Comparison of ENCODE assay signal across 9 cellular contexts in genomic region chr12:123106640-123107359, GRCh38. TPM values are rescaled to one million over a fixed set of nuclear protein-coding genes. Genes with fewer than 3 reads are reported as not detected.
DNase-seq lines count a peak whose midpoint lies in the region; ATAC-seq, FAIRE-seq and TF ChIP-seq lines count a peak whose summit lies in the region.
"Had no signal": no experiment of that assay in that cellular context is flagged by ENCODE, and none has a peak within 500 bp of the region (broad histone marks: within the 10 kb centered on the region; RNA-seq: fewer than 3 reads in every experiment).

No MANE protein-coding gene starts in this region.

- peak; percentile 36 for DNase-seq in activated CD4-positive, alpha-beta T cell treated with anti-CD3 and anti-CD28 coated beads for 1 hour
- DNase-seq in H1 (ENCODE audit: low read depth in 1 of 2, low spot score in 2 of 2) = no peak
- DNase-seq in stimulated activated CD4-positive, alpha-beta T cell treated with anti-CD3 and anti-CD28 coated beads, TNF-alpha, amount 100 ng/mL, for 24 hours (ENCODE audit: low read depth in 3 of 3) = peak in 2 of 3 experiments; percentile 18 to 62
- DNase-seq in middle frontal gyrus (ENCODE audit: extremely low spot score, low spot score) = no peak
- no peak for DNase-seq in NAMALWA (ENCODE audit: low spot score)

- H3K79me1 ChIP-seq in H1 (ENCODE audit: low read depth, low read length) = no peaks in the 10 kb centered on the region

- H3K14ac ChIP-seq in H1 (ENCODE audit: insufficient read length) = no peak overlapping the region

- H2BK120ac ChIP-seq in H1 (replicated peaks; ENCODE audit: low read depth, low read length) = peak overlapping the region; percentile 38

- peak overlapping the region; percentile 71 for H4K91ac ChIP-seq in H1 (replicated peaks; ENCODE audit: insufficient read length, low read length)

- H2BK12ac ChIP-seq in H1 (ENCODE audit: low read depth, low read length) = peak overlapping the region; percentile 94; the same call in 1 of the 2 replicates

- no peak overlapping the region for H2AK5ac ChIP-seq in H1 (ENCODE audit: low read depth, low read length)

- peaks cover 9 to 23% (median 17%) of the 10 kb centered on the region in 4 experiments for H3K4me1 ChIP-seq in H1 (replicated peaks in 1 of 4; ENCODE audit: control insufficient read depth in 3 of 4, insufficient read depth in 4 of 4, low read length in 3 of 4)

- H3K27ac Mint-ChIP-seq in IgD-negative memory B cell = peak overlapping the region; percentile 59 to 89 (median 86)

- H4K20me1 ChIP-seq in H1 (replicated peaks in 1 of 2; ENCODE audit: control insufficient read depth in 1 of 2, insufficient read depth in 2 of 2, low read length in 2 of 2) = no peaks in the 10 kb centered on the region

- no peak overlapping the region for H3K4me3 ChIP-seq in H1 (ENCODE audit: extremely low read depth in 1 of 4, insufficient read depth in 2 of 4, low read depth in 3 of 4, low read length in 4 of 4)

- no peak overlapping the region for H4K5ac ChIP-seq in H1 (ENCODE audit: insufficient read length, low read depth, low read length)

- H3K23me2 ChIP-seq in H1 (ENCODE audit: low read depth, low read length) = no peaks in the 10 kb centered on the region

- H3K9me3 Mint-ChIP-seq in IgD-negative memory B cell = no peaks in the 10 kb centered on the region

- WGBS in H1 (ENCODE audit: extremely low coverage in 1 of 2, insufficient coverage in 1 of 2, insufficient read length in 1 of 2, insufficient replicate concordance in 2 of 2, low coverage in 1 of 2, low lambda C conversion rate in 2 of 2, missing lambda C conversion rate in 1 of 2), 2 experiments = 78% methylated on average over 9 of the region's 9 CpGs; no CpG with 5 or more reads in 1 of the 2 experiments

- H3K23ac ChIP-seq in H1 (ENCODE audit: insufficient read length) = no peak overlapping the region

- peak overlapping the region; percentile 83 for H2BK20ac ChIP-seq in H1 (ENCODE audit: low read length)

- no peak overlapping the region for H3K9ac ChIP-seq in H1 (replicated peaks in 1 of 4; ENCODE audit: extremely low read depth in 1 of 4, low read depth in 3 of 4, low read length in 3 of 4)
- H3K9ac ChIP-seq: KMS-11 had no signal

- TF ChIP-seq CTCF in H1 (IDR thresholded peaks at IDR 0.05; ENCODE audit: control extremely low read depth in 1 of 3, insufficient read depth in 1 of 3, low read depth in 1 of 3, low read length in 3 of 3) = no peak

- no peaks in the 10 kb centered on the region for H3K9me3 ChIP-seq in H1 (ENCODE audit: insufficient read depth in 2 of 2, low read depth in 1 of 2, low read length in 1 of 2)

- no peak overlapping the region for H3K56ac ChIP-seq in H1 (replicated peaks; ENCODE audit: insufficient read length, low read depth, low read length)

- POLR2A ChIA-PET in H1 (lab: Charles Lee; ENCODE audit: partially characterized antibody) = interaction anchor here (0.6 to 1.2 kb wide), 2 partner anchors 11 to 279 kb away, joined by 3 to 5 read pairs; no protein-coding TSS in a partner anchor

- H3K4me1 Mint-ChIP-seq in IgD-negative memory B cell = peaks cover 27 to 40% (median 35%) of the 10 kb centered on the region in 3 donors

- H3K27me3 Mint-ChIP-seq in IgD-negative memory B cell = peaks cover 2% of the 10 kb centered on the region

- no peaks in the 10 kb centered on the region for H3K79me2 ChIP-seq in H1 (ENCODE audit: control insufficient read depth in 1 of 2, insufficient read depth in 2 of 2, low read length in 2 of 2)

- no peak overlapping the region; the same call in 1 of the 2 replicates for H4K8ac ChIP-seq in H1 (ENCODE audit: extremely low read depth, insufficient read depth, low read length)

- peak overlapping the region; percentile 88; the same call in 1 of the 2 replicates for H2BK5ac ChIP-seq in H1 (ENCODE audit: low read depth, low read length)

- H3K36me3 ChIP-seq in H1 (ENCODE audit: control insufficient read depth in 2 of 4, insufficient read depth in 4 of 4, low read length in 3 of 4) = no peaks in the 10 kb centered on the region

- FAIRE-seq in H1 (lab: Jason Lieb, UNC) = no peak

- no peak for TF ChIP-seq RAD21 in H1 (IDR thresholded peaks at IDR 0.05 in 1 of 2, conservative IDR thresholded peaks at IDR 0.05 in 1 of 2; ENCODE audit: low read depth in 2 of 2, low read length in 2 of 2)

- peak overlapping the region; percentile 81; the same call in 1 of the 2 replicates for H3K18ac ChIP-seq in H1 (ENCODE audit: extremely low read depth, low read length)

- no peaks in the 10 kb centered on the region; a peak in 1 of 7 replicates for H3K27me3 ChIP-seq in H1 (replicated peaks in 1 of 4; ENCODE audit: control insufficient read depth in 3 of 4, extremely low read depth in 1 of 4, insufficient read depth in 3 of 4, low read length in 3 of 4)

- H3K4me3 Mint-ChIP-seq in IgD-negative memory B cell = peak overlapping the region; percentile 1 to 85 (median 73)

- H2BK15ac ChIP-seq in H1 (ENCODE audit: low read length) = peak overlapping the region; percentile 55; the same call in 1 of the 2 replicates

- no peak for TF ChIP-seq POLR2A in H1 (IDR thresholded peaks at IDR 0.05; ENCODE audit: control extremely low read depth in 1 of 2, low read depth in 2 of 2, low read length in 2 of 2)

- no peak overlapping the region for H2AFZ ChIP-seq in H1 (ENCODE audit: low read length)

- H3K4me2 ChIP-seq in H1 (ENCODE audit: insufficient read depth in 1 of 2, low read depth in 2 of 2, low read length in 2 of 2) = no peak overlapping the region
- H3K4me2 ChIP-seq: KMS-11 had no signal

- H3K4ac ChIP-seq in H1 (replicated peaks; ENCODE audit: insufficient read length, low read depth, low read length) = peak overlapping the region; percentile 16

- TF ChIP-seq EP300 in H1 (IDR thresholded peaks at IDR 0.05; ENCODE audit: borderline replicate concordance in 1 of 2, low read depth in 2 of 2, low read length in 2 of 2) = no peak

- no peak for ATAC-seq in GM21717 (IDR thresholded peaks at IDR 0.05; ENCODE audit: unreplicated experiment)
- no peak for ATAC-seq in HG02798 (IDR thresholded peaks at IDR 0.05; ENCODE audit: poor library complexity, unreplicated experiment)

- H3K27ac ChIP-seq in H1 (ENCODE audit: low read depth, low read length) = no peak overlapping the region
- H3K27ac ChIP-seq: KMS-11 had no signal

- peaks cover 5% of the 10 kb centered on the region for H3K36me3 Mint-ChIP-seq in IgD-negative memory B cell

- CTCF ChIA-PET in H1 (lab: Charles Lee; ENCODE audit: partially characterized antibody) = interaction anchor here (0.6 to 1.7 kb wide), 4 partner anchors 45 to 131 kb away, joined by 3 to 5 read pairs (median 3); no protein-coding TSS in a partner anchor

TF ChIP-seq in H1, 55 proteins besides CTCF, POLR2A, EP300 and RAD21:
- TF ChIP-seq POU5F1 (IDR thresholded peaks at IDR 0.05; ENCODE audit: low read depth, low read length) (no peak), MAX (IDR thresholded peaks at IDR 0.05) (no peak), FOSL1 (IDR thresholded peaks at IDR 0.05; ENCODE audit: insufficient read depth, low read depth, low read length) (no peak), KDM5A (IDR thresholded peaks at IDR 0.05; ENCODE audit: low read length) (no peak), NANOG (IDR thresholded peaks at IDR 0.05; ENCODE audit: insufficient read depth, low read depth, low read length, poor library complexity, severe bottlenecking) (no peak), CREB1 (IDR thresholded peaks at IDR 0.05) (no peak), TCF12 (IDR thresholded peaks at IDR 0.05; ENCODE audit: low read depth, low read length) (no peak), YY1 (IDR thresholded peaks at IDR 0.05; ENCODE audit: low read depth, low read length) (no peak), HDAC2 (IDR thresholded peaks at IDR 0.05; ENCODE audit: borderline replicate concordance in 1 of 2, low read depth in 2 of 2, low read length in 2 of 2) (no peak), ZNF274 (IDR thresholded peaks at IDR 0.05; ENCODE audit: borderline replicate concordance, extremely low read depth, low read length) (no peak), TEAD4 (IDR thresholded peaks at IDR 0.05; ENCODE audit: low read depth, low read length) (no peak)

RNA-seq across cellular contexts. Expression of gene PITPNM2, which starts 44.1 kb away (rescaled TPM):
- 0.95 TPM for polyA plus RNA-seq in IgD-negative memory B cell
- 2.3 and 3.4 TPM in 2 replicates for total RNA-seq in H1 (2021; fragmentation: NEBNext Ultra II Directional; extraction: Animal tissue kit (Norgen Biotek cat#: 25700))
- 0.59 and 0.97 TPM in 2 replicates for polyA plus RNA-seq in H1 (2011; rRNA removed)
- polyA plus RNA-seq in H1 (2011; cell fraction: cytosol; rRNA removed) = 0.90 TPM
- 3.2 TPM for polyA plus RNA-seq in H1 (2011; cell fraction: nucleus; rRNA removed)
- polyA plus RNA-seq in H1 (2012, experiment 1 of 2) = 1.2 to 1.9 TPM (median 1.6 TPM) in 4 replicates
- polyA plus RNA-seq in H1 (2012, experiment 2 of 2) = 0.87 TPM
- polyA plus RNA-seq in H1 (2013, experiment 1 of 2) = 1.4 TPM
- polyA plus RNA-seq in H1 (2013, experiment 2 of 2) = 1.7 TPM
- polyA minus RNA-seq in H1 (2011; rRNA and poly(A)+ RNA removed) = 1.0 and 1.1 TPM in 2 replicates
- 2.3 TPM for polyA minus RNA-seq in H1 (2011; cell fraction: cytosol; rRNA and poly(A)+ RNA removed)
- 1.8 TPM for polyA minus RNA-seq in H1 (2011; cell fraction: nucleus; rRNA and poly(A)+ RNA removed)

Comparison
In these comparisons a context has a peak if more than half of its experiments do, and no peak if none do; other contexts are left out.
1. DNase-seq: peak in activated CD4-positive, alpha-beta T cell treated with anti-CD3 and anti-CD28 coated beads for 1 hour (single experiment) and stimulated activated CD4-positive, alpha-beta T cell treated with anti-CD3 and anti-CD28 coated beads, TNF-alpha, amount 100 ng/mL, for 24 hours (2 of 3); none in H1 (0 of 2), middle frontal gyrus (single experiment) and NAMALWA (single experiment).